Comparison of ENCODE assay signal across 10 cellular contexts in the genomic region with DNA sequence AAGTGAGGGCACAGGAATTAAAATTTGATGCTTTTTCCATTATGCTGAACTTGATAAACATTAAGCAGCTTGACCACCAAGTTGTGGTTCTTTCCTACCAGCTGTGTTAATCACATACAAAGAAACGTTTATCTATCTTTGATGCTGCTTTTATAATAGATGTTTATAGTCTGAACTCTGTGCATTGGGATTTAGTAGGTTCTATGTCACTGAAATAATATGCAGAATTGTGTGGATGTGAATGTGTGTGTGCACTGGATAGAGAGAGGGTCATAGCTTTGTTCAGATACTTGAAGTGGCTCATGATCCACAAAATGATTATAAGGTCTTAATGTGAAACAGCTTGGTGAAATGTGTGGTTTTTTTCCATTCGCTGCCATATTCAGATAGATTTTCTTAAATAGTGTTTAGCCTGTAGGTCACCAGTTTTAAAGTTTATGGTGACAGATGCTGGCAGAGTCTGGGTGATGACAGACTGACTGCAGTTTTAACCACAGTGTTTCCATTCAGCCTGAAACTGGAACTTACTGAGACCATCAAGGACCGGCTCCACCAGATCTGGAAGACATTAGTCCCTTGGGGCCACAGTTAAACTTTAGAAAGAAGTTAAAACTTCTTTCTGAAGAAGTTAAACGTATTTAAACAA. TPM values are rescaled to one million over a fixed set of nuclear protein-coding genes. Genes with fewer than 3 reads are reported as not detected.
DNase-seq lines count a peak whose midpoint lies in the region; ATAC-seq, FAIRE-seq and TF ChIP-seq lines count a peak whose summit lies in the region.
"Had no signal": no experiment of that assay in that cellular context is flagged by ENCODE, and none has a peak within 500 bp of the region (broad histone marks: within the 10 kb centered on the region; RNA-seq: fewer than 3 reads in every experiment).

No MANE protein-coding gene starts in this region.

- no peak for TF ChIP-seq CTCF in A673 (conservative IDR thresholded peaks at IDR 0.05; ENCODE audit: low read depth, low read length)
- TF ChIP-seq CTCF in K562 (IDR thresholded peaks at IDR 0.05 in 2 of 3, conservative IDR thresholded peaks at IDR 0.05 in 1 of 3; ENCODE audit: insufficient read depth in 2 of 3, low read depth in 1 of 3, low read length in 3 of 3), result no peak
- TF ChIP-seq CTCF in uterus (IDR thresholded peaks at IDR 0.05), result no peak

- POLR2A ChIA-PET in A673 (lab: Charles Lee; ENCODE audit: low non-redundant PET), result interaction anchor here (0.5 kb wide), 1 partner anchor 348 kb away, joined by 4 read pairs; a partner anchor contains a TSS
- POLR2A ChIA-PET in K562 (lab: Yijun Ruan, JAX), result interaction anchor here (0.6 to 1.8 kb wide), 8 partner anchors 9 to 54 kb away, joined by 3 to 17 read pairs (median 3); a partner anchor contains a TSS

- CTCF ChIA-PET in A673 (lab: Charles Lee) (no interaction called here), K562 (lab: Yijun Ruan, JAX; ENCODE audit: low intra/inter-chr PET ratio) (no interaction called here)

- DNase-seq in A673 (ENCODE audit: low spot score) (no peak), GM19239 (ENCODE audit: insufficient read length, low spot score) (peak; percentile 55), K562 (ENCODE audit: extremely low read depth in 1 of 4, low spot score in 3 of 4) (peak in 2 of 4 experiments; percentile 34 to 53), HPDE6-E6E7 (ENCODE audit: extremely low spot score) (no peak), DMS53 (lab: John Stamatoyannopoulos, UW) (no peak), uterus (no peak)
- DNase-seq: DMS79 treated with DMSO at 0.1 percent for 48 hours, NCI-H2171 had no signal

- H2AFZ ChIP-seq in K562 (ENCODE audit: low read depth, low read length), result no peak overlapping the region

- WGBS in K562 (ENCODE audit: insufficient coverage, low coverage, missing lambda C conversion rate), result 6% methylated on average over 4 of the region's 4 CpGs

- peak overlapping the region; percentile 45 for H3K4me2 ChIP-seq in K562 (ENCODE audit: insufficient read depth, low read length)

- H3K9me3 ChIP-seq in A673 (ENCODE audit: low read depth, low read length, poor library complexity, severe bottlenecking) (no peaks in the 10 kb centered on the region), K562 (replicated peaks; ENCODE audit: control insufficient read depth, insufficient read depth, low read depth, low read length) (no peaks in the 10 kb centered on the region), uterus (no peaks in the 10 kb centered on the region)

- 0 out of 2 replicates have a peak, but pooled peaks cover 4% of the 10 kb centered on the region for H4K20me1 ChIP-seq in K562 (replicated peaks; ENCODE audit: control insufficient read depth, insufficient read depth, low read length)

- intact Hi-C loops in A673 (cut with micrococcal nuclease; ENCODE audit: unreplicated experiment) (no loop called here), K562 (cut with micrococcal nuclease) (no loop called here), uterus (cut with DNase I; ENCODE audit: low total_unique reads) (no loop called here)

- H3K79me2 ChIP-seq in K562 (ENCODE audit: control insufficient read depth, insufficient read depth, low read length), result peaks cover 80% of the 10 kb centered on the region

- peaks cover 3% of the 10 kb centered on the region for H3K4me1 ChIP-seq in A673 (ENCODE audit: insufficient read depth, low read length, poor library complexity, severe bottlenecking)
- H3K4me1 ChIP-seq in K562 (replicated peaks in 1 of 2; ENCODE audit: control insufficient read depth in 2 of 2, insufficient read depth in 2 of 2, low read length in 2 of 2), result peaks cover 12 to 48% of the 10 kb centered on the region in 2 experiments
- peaks cover 10 to 12% of the 10 kb centered on the region in 2 donors for H3K4me1 ChIP-seq in uterus

- TF ChIP-seq POLR2A in K562 (conservative IDR thresholded peaks at IDR 0.05) (no peak), uterus (IDR thresholded peaks at IDR 0.05) (no peak)

- H3K36me3 ChIP-seq in A673 (ENCODE audit: insufficient read depth, low read length, poor library complexity, severe bottlenecking) (peaks cover 50% of the 10 kb centered on the region), K562 (ENCODE audit: control insufficient read depth, insufficient read depth, low read length) (peaks cover 78% of the 10 kb centered on the region), uterus (no peaks in the 10 kb centered on the region)

- no peak overlapping the region for H3K4me3 ChIP-seq in A673 (ENCODE audit: low read depth, low read length, poor library complexity, severe bottlenecking)
- H3K4me3 ChIP-seq in K562, result no peak overlapping the region
- H3K4me3 ChIP-seq in uterus, result no peak overlapping the region

- H3K9ac ChIP-seq in K562 (ENCODE audit: insufficient read depth in 1 of 2, low read depth in 2 of 2, low read length in 2 of 2), result peak overlapping the region in 1 of 2 experiments; percentile 66; a peak in 2 of 4 replicates

- no peak for TF ChIP-seq RAD21 in K562 (CRISPR knock-in tag; conservative IDR thresholded peaks at IDR 0.05 in 1 of 2, IDR thresholded peaks at IDR 0.05 in 1 of 2)

- H3K27me3 ChIP-seq in A673 (replicated peaks; ENCODE audit: insufficient read depth, low read depth, low read length, poor library complexity), result no peaks in the 10 kb centered on the region
- H3K27me3 ChIP-seq in K562 (ENCODE audit: control insufficient read depth in 2 of 2, insufficient read depth in 2 of 2, low read length in 2 of 2), result no peaks in the 10 kb centered on the region
- H3K27me3 ChIP-seq in uterus, result no peaks in the 10 kb centered on the region

- peaks cover 3% of the 10 kb centered on the region for H3K9me1 ChIP-seq in K562 (ENCODE audit: control insufficient read depth, insufficient read depth, low read length)

- in situ Hi-C loops in K562 (cut with MboI), result no loop called here

- ATAC-seq in HG03135 (IDR thresholded peaks at IDR 0.05; ENCODE audit: unreplicated experiment) (peak; percentile 76), K562 (peak; percentile 72), GM18858 (IDR thresholded peaks at IDR 0.05; ENCODE audit: unreplicated experiment) (no peak)

- TF ChIP-seq EP300 in K562 (IDR thresholded peaks at IDR 0.05; ENCODE audit: low read length), result no peak

- BruUV-seq in A673 (replicated peaks; lab: Mats Ljungman, UMichigan) (no TSS peak), K562 (replicated peaks; lab: Mats Ljungman, UMichigan) (no TSS peak)

- FAIRE-seq in GM19239 (lab: Jason Lieb, UNC) (peak; percentile 97), K562 (lab: Jason Lieb, UNC) (peak; percentile 65)

- H3K27ac ChIP-seq in A673 (ENCODE audit: low read depth, low read length, poor library complexity, severe bottlenecking) (peak overlapping the region; percentile 11), K562 (ENCODE audit: extremely low read depth, low read depth, low read length) (peak overlapping the region; percentile 74), uterus (peak overlapping the region in 1 of 2 donors; percentile 71)

RNA-seq across cellular contexts. Expression of a gene that starts 10.2 kb away (rescaled TPM):
- 38.1 and 41.3 TPM in 2 replicates for total RNA-seq in A673 (2021)
- 185 and 291 TPM in 2 replicates for total RNA-seq in K562 (2011; cell fraction: chromatin; rRNA removed; ENCODE audit: low replicate concordance)
- 109 and 114 TPM in 2 replicates for total RNA-seq in K562 (2011; cell fraction: nucleolus; rRNA removed)
- total RNA-seq in K562 (2011; cell fraction: nucleoplasm; rRNA removed), result 211 and 265 TPM in 2 replicates
- 21.2 and 31.5 TPM in 2 replicates for total RNA-seq in K562 (2014; rRNA removed)
- total RNA-seq in K562 (2014; rRNA removed; fragmentation: Illumina TruSeq; extraction: Trizol), result 29.3 and 31.8 TPM in 2 replicates
- total RNA-seq in K562 (2015; rRNA removed; fragmentation: Illumina TruSeq; extraction: Trizol), result 23.6 and 23.9 TPM in 2 replicates
- 48.4 and 50.1 TPM in 2 replicates for total RNA-seq in K562 (2021)
- 14.5 and 16.3 TPM in 2 replicates for polyA plus RNA-seq in K562 (2011; rRNA removed)
- 8.1 and 10.8 TPM in 2 replicates for polyA plus RNA-seq in K562 (2011; cell fraction: cytosol; rRNA removed)
- 31.8 and 38.6 TPM in 2 replicates for polyA plus RNA-seq in K562 (2011; cell fraction: nucleus; rRNA removed)
- polyA plus RNA-seq in K562 (2012), result 11.9 and 18.2 TPM in 2 replicates
- 27.4 and 32.0 TPM in 2 replicates for polyA plus RNA-seq in K562 (2014; fragmentation: Illumina TruSeq; extraction: Trizol)
- polyA plus RNA-seq in K562 (2014; fragmentation: Nextera tagmentation; extraction: Ambion mirVana), result 1 to 10 TPM; 6.5 to 7.3 TPM
- 17.1 and 19.1 TPM in 2 replicates for polyA plus RNA-seq in K562 (2014; rRNA removed)
- polyA minus RNA-seq in K562 (2011; rRNA and poly(A)+ RNA removed), result 65.5 and 71.7 TPM in 2 replicates
- polyA minus RNA-seq in K562 (2011; cell fraction: cytosol; rRNA and poly(A)+ RNA removed), result 19.4 and 25.7 TPM in 2 replicates
- 76.7 and 116 TPM in 2 replicates for polyA minus RNA-seq in K562 (2011; cell fraction: nucleus; rRNA and poly(A)+ RNA removed)
- total RNA-seq in uterus, result 100 to 1,000 TPM in 1 of 4 donors, 10 to 100 TPM in 3; 26.2 to 115 (median 43.7) TPM

RNA-seq across cellular contexts. Expression of a gene that starts 42.6 kb away (rescaled TPM):
- total RNA-seq in A673 (2021) (0.11 and 0.20 TPM in 2 replicates), K562 (2014; rRNA removed) (not detected in 2 replicates), K562 (2014; rRNA removed; fragmentation: Illumina TruSeq; extraction: Trizol) (not detected in 2 replicates), K562 (2015; rRNA removed; fragmentation: Illumina TruSeq; extraction: Trizol) (not detected in 2 replicates), K562 (2021) (0.07 TPM in 1 of 2 replicates, not detected in the other), uterus (1 to 10 TPM in 1 of 4 donors, under 1 TPM in 1, not detected in 2; 0.27 to 1.4 TPM)
- total RNA-seq in K562 (2011; cell fraction: chromatin; rRNA removed; ENCODE audit: low replicate concordance), result not detected in 2 replicates
- not detected in 2 replicates for total RNA-seq in K562 (2011; cell fraction: nucleolus; rRNA removed)
- not detected in 2 replicates for total RNA-seq in K562 (2011; cell fraction: nucleoplasm; rRNA removed)
- polyA plus RNA-seq in K562 (2011; rRNA removed) (not detected in 2 replicates), K562 (2014; fragmentation: Illumina TruSeq; extraction: Trizol) (not detected in 2 replicates), K562 (2014; fragmentation: Nextera tagmentation; extraction: Ambion mirVana) (not detected), K562 (2014; rRNA removed) (not detected in 2 replicates)
- not detected in 2 replicates for polyA plus RNA-seq in K562 (2011; cell fraction: cytosol; rRNA removed)
- polyA plus RNA-seq in K562 (2011; cell fraction: nucleus; rRNA removed), result not detected in 2 replicates
- 0.04 TPM in 1 of 2 replicates, not detected in the other for polyA plus RNA-seq in K562 (2012)
- polyA minus RNA-seq in K562 (2011; rRNA and poly(A)+ RNA removed), result not detected in 2 replicates
- polyA minus RNA-seq in K562 (2011; cell fraction: cytosol; rRNA and poly(A)+ RNA removed), result 0.29 and 0.64 TPM in 2 replicates
- not detected in 2 replicates for polyA minus RNA-seq in K562 (2011; cell fraction: nucleus; rRNA and poly(A)+ RNA removed)

RNA-seq across cellular contexts. Expression of a gene that starts 56.7 kb away (rescaled TPM):
- 53.9 and 56.2 TPM in 2 replicates for total RNA-seq in A673 (2021)
- 33.4 and 106 TPM in 2 replicates for total RNA-seq in K562 (2011; cell fraction: chromatin; rRNA removed; ENCODE audit: low replicate concordance)
- total RNA-seq in K562 (2011; cell fraction: nucleolus; rRNA removed), result 69.5 and 71.2 TPM in 2 replicates
- total RNA-seq in K562 (2011; cell fraction: nucleoplasm; rRNA removed), result 36.4 and 44.3 TPM in 2 replicates
- 28.6 and 36.7 TPM in 2 replicates for total RNA-seq in K562 (2014; rRNA removed)
- total RNA-seq in K562 (2014; rRNA removed; fragmentation: Illumina TruSeq; extraction: Trizol), result 7.8 and 15.6 TPM in 2 replicates
- 33.2 and 34.3 TPM in 2 replicates for total RNA-seq in K562 (2015; rRNA removed; fragmentation: Illumina TruSeq; extraction: Trizol)
- 63.7 and 65.3 TPM in 2 replicates for total RNA-seq in K562 (2021)
- polyA plus RNA-seq in K562 (2011; rRNA removed), result 34.9 and 54.1 TPM in 2 replicates
- 50.7 and 63.4 TPM in 2 replicates for polyA plus RNA-seq in K562 (2011; cell fraction: cytosol; rRNA removed)
- polyA plus RNA-seq in K562 (2011; cell fraction: nucleus; rRNA removed), result 122 and 150 TPM in 2 replicates
- 43.7 and 66.8 TPM in 2 replicates for polyA plus RNA-seq in K562 (2012)
- 35.1 and 47.8 TPM in 2 replicates for polyA plus RNA-seq in K562 (2014; fragmentation: Illumina TruSeq; extraction: Trizol)
- polyA plus RNA-seq in K562 (2014; fragmentation: Nextera tagmentation; extraction: Ambion mirVana), result under 1 TPM; 0.27 to 0.78 TPM
- polyA plus RNA-seq in K562 (2014; rRNA removed), result 41.1 and 42.7 TPM in 2 replicates
- polyA minus RNA-seq in K562 (2011; rRNA and poly(A)+ RNA removed), result 17.2 and 24.3 TPM in 2 replicates
- polyA minus RNA-seq in K562 (2011; cell fraction: cytosol; rRNA and poly(A)+ RNA removed), result 35.5 and 58.1 TPM in 2 replicates
- polyA minus RNA-seq in K562 (2011; cell fraction: nucleus; rRNA and poly(A)+ RNA removed), result 17.6 and 24.7 TPM in 2 replicates
- 10 to 100 TPM; 21.3 to 70.2 (median 30.7) TPM for total RNA-seq in uterus
